In genomic region chr16:66250686-66251405, GRCh38 we compare ENCODE assay signal across 10 cellular contexts.
DNase-seq lines count a peak whose midpoint lies in the region; ATAC-seq, FAIRE-seq and TF ChIP-seq lines count a peak whose summit lies in the region.
"Had no signal": no experiment of that assay in that cellular context is flagged by ENCODE, and none has a peak within 500 bp of the region (broad histone marks: within the 10 kb centered on the region; RNA-seq: fewer than 3 reads in every experiment).

No MANE protein-coding gene starts in this region.

- FAIRE-seq in D721Med (lab: Jason Lieb, UNC): no peak

- TF ChIP-seq POLR2A in body of pancreas (IDR thresholded peaks at IDR 0.05): no peak

- peak; percentile 80 for DNase-seq in GM03348 (ENCODE audit: low spot score)
- peak in 3 of 4 donors; percentile 28 to 35 (median 28) for DNase-seq in body of pancreas
- peak; percentile 90 for DNase-seq in right atrium auricular region (ENCODE audit: low spot score)
- DNase-seq in retina: peak; percentile 48
- no peak for DNase-seq in D721Med (ENCODE audit: insufficient read length, low spot score)
- no peak for DNase-seq in GF-D8 (lab: John Stamatoyannopoulos, UW)
- DNase-seq: stimulated activated CD8-positive, alpha-beta memory T cell treated with anti-CD3 and anti-CD28 coated beads, Interleukin-4, amount 100 ng/mL, for 48 hours had no signal

- H3K27ac ChIP-seq in body of pancreas (no peak overlapping the region), right atrium auricular region (peak overlapping the region; percentile 29 to 63)

- 11 to 19% methylated on average over 10 of the region's 10 CpGs for WGBS in body of pancreas, 2 donors

- intact Hi-C loops in body of pancreas (cut with DNase I): no loop called here

- H3K4me1 ChIP-seq in body of pancreas: no peaks in the 10 kb centered on the region
- H3K4me1 ChIP-seq in right atrium auricular region: peaks cover 0 to 28% of the 10 kb centered on the region in 2 donors

- H3K27me3 ChIP-seq in body of pancreas (peaks cover 0 to 3% of the 10 kb centered on the region in 2 donors), right atrium auricular region (no peaks in the 10 kb centered on the region)

- H3K36me3 ChIP-seq in body of pancreas (replicated peaks in 1 of 2; ENCODE audit: insufficient read depth in 1 of 2, low read depth in 2 of 2): no peaks in the 10 kb centered on the region
- H3K36me3 ChIP-seq in right atrium auricular region: no peaks in the 10 kb centered on the region

- no peak for TF ChIP-seq CTCF in body of pancreas (IDR thresholded peaks at IDR 0.05)
- no peak for TF ChIP-seq CTCF in right atrium auricular region (IDR thresholded peaks at IDR 0.05)
- TF ChIP-seq CTCF in D721Med (IDR thresholded peaks at IDR 0.05; ENCODE audit: insufficient read depth, missing control alignments): no peak

- H3K9me3 ChIP-seq in body of pancreas (no peaks in the 10 kb centered on the region), right atrium auricular region (no peaks in the 10 kb centered on the region)

- H3K4me3 ChIP-seq in body of pancreas: no peak overlapping the region
- H3K4me3 ChIP-seq in right atrium auricular region: no peak overlapping the region

- peak; percentile 33 for ATAC-seq in body of pancreas
- no peak for ATAC-seq in GM19035 (IDR thresholded peaks at IDR 0.05; ENCODE audit: unreplicated experiment)
- ATAC-seq in HG02588 (IDR thresholded peaks at IDR 0.05; ENCODE audit: unreplicated experiment): no peak
- ATAC-seq: activated naive CD4-positive, alpha-beta T cell treated with anti-CD3 and anti-CD28 coated beads, Interleukin-2, amount 50 U/mL, for 72 hours had no signal

Comparison
In these comparisons a context has a peak if more than half of its experiments do, and no peak if none do; other contexts are left out.
1. DNase-seq: peak in GM03348 (single experiment), body of pancreas (3 of 4), right atrium auricular region (single experiment) and retina (single experiment); none in D721Med (single experiment) and GF-D8 (single experiment).
2. H3K27ac ChIP-seq: peak in right atrium auricular region (2 of 2); none in body of pancreas (0 of 4).